ENCODE assay signal across 10 cellular contexts in genomic region chr1:48526045-48526714, GRCh38. TPM values are rescaled to one million over a fixed set of nuclear protein-coding genes. Genes with fewer than 3 reads are reported as not detected.
A peak's percentile ranks its signal among the peaks of the same experiment; 100 is the strongest.
DNase-seq lines count a peak whose midpoint lies in the region; ATAC-seq, FAIRE-seq and TF ChIP-seq lines count a peak whose summit lies in the region.
"Had no signal": no experiment of that assay in that cellular context is flagged by ENCODE, and none has a peak within 500 bp of the region (broad histone marks: within the 10 kb centered on the region; RNA-seq: fewer than 3 reads in every experiment).

No MANE protein-coding gene starts in this region.

- no peak overlapping the region for H2AK5ac ChIP-seq in H1 (ENCODE audit: low read depth, low read length)

- no peak overlapping the region for H4K91ac ChIP-seq in H1 (replicated peaks; ENCODE audit: insufficient read length, low read length)

- H3K4me1 ChIP-seq in H1 (replicated peaks in 1 of 4; ENCODE audit: control insufficient read depth in 3 of 4, insufficient read depth in 4 of 4, low read length in 3 of 4) (peaks cover 0 to 4% (median under 1%) of the 10 kb centered on the region in 4 experiments; a peak in 3 of 7 replicates), pancreas (no peaks in the 10 kb centered on the region)

- DNase-seq in DMS53 (lab: John Stamatoyannopoulos, UW) (peak; percentile 70), NCI-H2171 (lab: John Stamatoyannopoulos, UW) (peak; percentile 76), H1 (ENCODE audit: low read depth in 1 of 2, low spot score in 2 of 2) (no peak), pancreas (peak in 1 of 6 donors; percentile 29), cerebellar nuclear complex (lab: John Stamatoyannopoulos, UW) (no peak), H7 (no peak)
- DNase-seq in stimulated activated CD4-positive, alpha-beta T cell treated with anti-CD3 and anti-CD28 coated beads, Interleukin-4, amount 100 ng/mL, for 4 hours: no peak
- DNase-seq: GDM1; stimulated activated naive CD8-positive, alpha-beta T cell treated with anti-CD3 and anti-CD28 coated beads, Interleukin-15, amount 100 ng/mL, for 72 hours had no signal

- H3K79me1 ChIP-seq in H1 (ENCODE audit: low read depth, low read length): no peaks in the 10 kb centered on the region

- TF ChIP-seq EP300 in H1 (IDR thresholded peaks at IDR 0.05; ENCODE audit: borderline replicate concordance in 1 of 2, low read depth in 2 of 2, low read length in 2 of 2): no peak

- H3K27ac ChIP-seq in H1 (ENCODE audit: low read depth, low read length) (no peak overlapping the region), pancreas (no peak overlapping the region)

- POLR2A ChIA-PET in H1 (lab: Charles Lee; ENCODE audit: partially characterized antibody): interaction anchor here (1.2 kb wide), 1 partner anchor 54 kb away, joined by 3 read pairs; the partner anchor contains the start of gene SPATA6

- H3K4me3 ChIP-seq in H1 (ENCODE audit: extremely low read depth in 1 of 4, insufficient read depth in 2 of 4, low read depth in 3 of 4, low read length in 4 of 4) (no peak overlapping the region), pancreas (no peak overlapping the region), H7 (ENCODE audit: insufficient read depth, low read depth, low read length) (no peak overlapping the region)

- no peak overlapping the region for H2BK12ac ChIP-seq in H1 (ENCODE audit: low read depth, low read length)

- TF ChIP-seq CTCF in H1 (IDR thresholded peaks at IDR 0.05; ENCODE audit: control extremely low read depth in 1 of 3, insufficient read depth in 1 of 3, low read depth in 1 of 3, low read length in 3 of 3) (no peak), pancreas (IDR thresholded peaks at IDR 0.05) (no peak)

- 83% methylated on average over 4 of the region's 4 CpGs; no CpG with 5 or more reads in 1 of the 2 experiments for WGBS in H1 (ENCODE audit: extremely low coverage in 1 of 2, insufficient coverage in 1 of 2, insufficient read length in 1 of 2, insufficient replicate concordance in 2 of 2, low coverage in 1 of 2, low lambda C conversion rate in 2 of 2, missing lambda C conversion rate in 1 of 2), 2 experiments
- WGBS in pancreas, 2 donors: 58 to 63% methylated on average over 4 of the region's 4 CpGs

- no peaks in the 10 kb centered on the region for H3K36me3 ChIP-seq in H1 (ENCODE audit: control insufficient read depth in 2 of 4, insufficient read depth in 4 of 4, low read length in 3 of 4)
- no peaks in the 10 kb centered on the region for H3K36me3 ChIP-seq in pancreas
- no peaks in the 10 kb centered on the region for H3K36me3 ChIP-seq in H7 (replicated peaks; ENCODE audit: control insufficient read depth, insufficient read depth, low read length)

- no peaks in the 10 kb centered on the region for H3K9me3 ChIP-seq in H1 (ENCODE audit: insufficient read depth in 2 of 2, low read depth in 1 of 2, low read length in 1 of 2)
- no peaks in the 10 kb centered on the region for H3K9me3 ChIP-seq in pancreas

- intact Hi-C loops in pancreas (cut with DNase I): no loop called here

- H3K27me3 ChIP-seq in H1 (replicated peaks in 1 of 4; ENCODE audit: control insufficient read depth in 3 of 4, extremely low read depth in 1 of 4, insufficient read depth in 3 of 4, low read length in 3 of 4) (no peaks in the 10 kb centered on the region), pancreas (no peaks in the 10 kb centered on the region), H7 (ENCODE audit: control insufficient read depth, insufficient read depth, low read length) (no peaks in the 10 kb centered on the region)

- TF ChIP-seq RAD21 in H1 (IDR thresholded peaks at IDR 0.05 in 1 of 2, conservative IDR thresholded peaks at IDR 0.05 in 1 of 2; ENCODE audit: low read depth in 2 of 2, low read length in 2 of 2): no peak

- no peak overlapping the region; the same call in 1 of the 2 replicates for H3K18ac ChIP-seq in H1 (ENCODE audit: extremely low read depth, low read length)

- no peaks in the 10 kb centered on the region for H3K79me2 ChIP-seq in H1 (ENCODE audit: control insufficient read depth in 1 of 2, insufficient read depth in 2 of 2, low read length in 2 of 2)

- peak overlapping the region; percentile 63; the same call in 1 of the 2 replicates for H2AFZ ChIP-seq in H1 (ENCODE audit: low read length)

- H3K23ac ChIP-seq in H1 (ENCODE audit: insufficient read length): no peak overlapping the region

- no peak for TF ChIP-seq POLR2A in H1 (IDR thresholded peaks at IDR 0.05; ENCODE audit: control extremely low read depth in 1 of 2, low read depth in 2 of 2, low read length in 2 of 2)

- H2BK120ac ChIP-seq in H1 (replicated peaks; ENCODE audit: low read depth, low read length): no peak overlapping the region

- H2BK5ac ChIP-seq in H1 (ENCODE audit: low read depth, low read length): no peak overlapping the region

- H4K5ac ChIP-seq in H1 (ENCODE audit: insufficient read length, low read depth, low read length): no peak overlapping the region

- no peaks in the 10 kb centered on the region for H3K23me2 ChIP-seq in H1 (ENCODE audit: low read depth, low read length)

- H3K56ac ChIP-seq in H1 (replicated peaks; ENCODE audit: insufficient read length, low read depth, low read length): no peak overlapping the region

- H3K4ac ChIP-seq in H1 (replicated peaks; ENCODE audit: insufficient read length, low read depth, low read length): no peak overlapping the region

- ATAC-seq in pancreas (peak in 3 of 4 donors; percentile 23 to 74 (median 36)), HG02970 (IDR thresholded peaks at IDR 0.05; ENCODE audit: low FRiP score, unreplicated experiment) (no peak)
- ATAC-seq: stimulated activated naive CD8-positive, alpha-beta T cell treated with anti-CD3 and anti-CD28 coated beads, Interleukin-15, amount 100 ng/mL, for 72 hours had no signal

- 0 out of 4 replicates have a peak overlapping the region, but pooled peaks of 1 of the 2 experiments have one; percentile 30 for H3K4me2 ChIP-seq in H1 (ENCODE audit: insufficient read depth in 1 of 2, low read depth in 2 of 2, low read length in 2 of 2)

- no peak overlapping the region for H4K8ac ChIP-seq in H1 (ENCODE audit: extremely low read depth, insufficient read depth, low read length)

- H3K9ac ChIP-seq in H1 (replicated peaks in 1 of 4; ENCODE audit: extremely low read depth in 1 of 4, low read depth in 3 of 4, low read length in 3 of 4): peak overlapping the region in 2 of 4 experiments; percentile 28 to 43; a peak in 2 of 7 replicates

- H2BK15ac ChIP-seq in H1 (ENCODE audit: low read length): no peak overlapping the region

- FAIRE-seq in H1 (lab: Jason Lieb, UNC): no peak
- no peak for FAIRE-seq in pancreas (lab: Jason Lieb, UNC)

- no peaks in the 10 kb centered on the region for H4K20me1 ChIP-seq in H1 (replicated peaks in 1 of 2; ENCODE audit: control insufficient read depth in 1 of 2, insufficient read depth in 2 of 2, low read length in 2 of 2)

- no peak overlapping the region for H3K14ac ChIP-seq in H1 (ENCODE audit: insufficient read length)

- H2BK20ac ChIP-seq in H1 (ENCODE audit: low read length): no peak overlapping the region

- CTCF ChIA-PET in H1 (lab: Charles Lee; ENCODE audit: partially characterized antibody): interaction anchor here (0.6 to 8.7 kb wide), 11 partner anchors 15 to 281 kb away, joined by 3 to 76 read pairs (median 4); no protein-coding TSS in a partner anchor

TF ChIP-seq in H1, 55 proteins besides CTCF, POLR2A, EP300 and RAD21:
- no peak for TF ChIP-seq TBP (IDR thresholded peaks at IDR 0.05; ENCODE audit: low read depth, low read length)
- TF ChIP-seq JUN (IDR thresholded peaks at IDR 0.05; ENCODE audit: low read depth, low read length): no peak
- no peak for TF ChIP-seq HDAC6 (IDR thresholded peaks at IDR 0.05; ENCODE audit: low read depth, low read length)
- TF ChIP-seq CEBPB (IDR thresholded peaks at IDR 0.05; ENCODE audit: low read depth, low read length): 0 out of 2 replicates have a peak, but pooled peaks have one; percentile 44
- TF ChIP-seq SAP30 (IDR thresholded peaks at IDR 0.05; ENCODE audit: insufficient read depth, insufficient replicate concordance, low read length): no peak
- TF ChIP-seq BCL11A (IDR thresholded peaks at IDR 0.05; ENCODE audit: low read depth in 2 of 2, low read length in 2 of 2): no peak
- no peak for TF ChIP-seq SP1 (IDR thresholded peaks at IDR 0.05; ENCODE audit: low read depth, low read length)
- no peak for TF ChIP-seq TAF1 (IDR thresholded peaks at IDR 0.05; ENCODE audit: low read depth, low read length)

RNA-seq across cellular contexts. Expression of gene SPATA6, which starts 54.2 kb away (rescaled TPM):
- 11.0 and 17.2 TPM in 2 replicates for total RNA-seq in H1 (2021; fragmentation: NEBNext Ultra II Directional; extraction: Animal tissue kit (Norgen Biotek cat#: 25700))
- 2.4 and 3.1 TPM in 2 replicates for polyA plus RNA-seq in H1 (2011; rRNA removed)
- 3.5 TPM for polyA plus RNA-seq in H1 (2011; cell fraction: cytosol; rRNA removed)
- polyA plus RNA-seq in H1 (2011; cell fraction: nucleus; rRNA removed): 7.9 TPM
- 6.7 to 9.1 TPM (median 8.1 TPM) in 4 replicates for polyA plus RNA-seq in H1 (2012, experiment 1 of 2)
- polyA plus RNA-seq in H1 (2012, experiment 2 of 2): 1.7 TPM
- polyA plus RNA-seq in H1 (2013, experiment 1 of 2): 5.8 TPM
- polyA plus RNA-seq in H1 (2013, experiment 2 of 2): 6.2 TPM
- 16.1 and 16.4 TPM in 2 replicates for polyA minus RNA-seq in H1 (2011; rRNA and poly(A)+ RNA removed)
- polyA minus RNA-seq in H1 (2011; cell fraction: cytosol; rRNA and poly(A)+ RNA removed): 7.7 TPM
- polyA minus RNA-seq in H1 (2011; cell fraction: nucleus; rRNA and poly(A)+ RNA removed): 35.6 TPM
- total RNA-seq in pancreas: 10 to 100 TPM in 3 of 6 donors, 1 to 10 TPM in 3; 7.5 to 13.6 (median 9.5) TPM
- polyA plus RNA-seq in pancreas: 1 to 10 TPM; 2.1 to 4.9 TPM
- total RNA-seq in H7 (2014; rRNA removed; shearing (Covaris generic)): 25.9 and 28.3 TPM in 2 replicates

Comparison
In these comparisons a context has a peak if more than half of its experiments do, and no peak if none do; other contexts are left out.
1. DNase-seq: peak in DMS53 (single experiment) and NCI-H2171 (single experiment); none in H1 (0 of 2), cerebellar nuclear complex (0 of 2), stimulated activated CD4-positive, alpha-beta T cell treated with anti-CD3 and anti-CD28 coated beads, Interleukin-4, amount 100 ng/mL, for 4 hours (0 of 2) and H7 (single experiment).